1 cellular context compared by ENCODE assay signal in the genomic region with DNA sequence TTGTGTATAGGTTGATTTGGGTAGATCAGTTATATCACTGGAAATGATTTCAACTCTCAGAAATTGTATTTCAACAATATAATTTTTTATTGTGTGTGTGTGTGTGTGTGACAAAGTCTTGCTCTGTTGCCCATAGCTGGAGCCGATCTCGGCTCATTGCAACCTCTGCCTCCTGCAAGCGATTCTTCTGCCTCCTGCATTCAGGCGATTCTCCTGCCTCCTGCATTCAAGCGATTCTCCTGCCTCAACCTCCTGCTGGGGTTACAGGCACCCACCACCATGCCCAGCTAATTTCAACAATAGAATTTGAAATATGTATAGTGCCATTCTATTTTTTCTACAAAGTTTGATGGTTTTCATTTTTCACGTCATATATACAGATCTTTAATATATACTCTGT.
TF ChIP-seq lines count a peak whose summit lies in the region.

No MANE protein-coding gene starts in this region.

TF ChIP-seq in K562, 482 proteins besides CTCF, POLR2A, EP300 and RAD21:
- TF ChIP-seq YY1 (IDR thresholded peaks at IDR 0.05; ENCODE audit: borderline replicate concordance in 1 of 3, control insufficient read depth in 1 of 3, extremely low read depth in 1 of 3, insufficient read depth in 3 of 3, insufficient read length in 1 of 3, insufficient replicate concordance in 2 of 3, low read depth in 1 of 3, low read length in 2 of 3) (no peak), FOXM1 (IDR thresholded peaks at IDR 0.05; ENCODE audit: low read depth) (0 out of 2 replicates have a peak, but pooled peaks have one; percentile 5), FOXM1 (CRISPR knock-in tag; IDR thresholded peaks at IDR 0.05; ENCODE audit: low read depth) (no peak)
TF ChIP-seq in K562: peak in this region for 1.
